ENCODE assay signal across 10 cellular contexts in genomic region chr1:11042065-11042464, GRCh38. TPM values are rescaled to one million over a fixed set of nuclear protein-coding genes. Genes with fewer than 3 reads are reported as not detected.
"Had no signal": no experiment of that assay in that cellular context is flagged by ENCODE, and none has a peak within 500 bp of the region (broad histone marks: within the 10 kb centered on the region; RNA-seq: fewer than 3 reads in every experiment).

No MANE protein-coding gene starts in this region.

- H3K4me3 ChIP-seq: GM23248, GM23338, HAP-1 had no signal

- H3K9me3 Mint-ChIP-seq: GM23338, HFFc6 had no signal

- FAIRE-seq: H54 had no signal

- H3K27ac Mint-ChIP-seq: GM23338, HFFc6 had no signal

- H3K27ac ChIP-seq: GM23248 had no signal

- DNase-seq: GM23248, GOT3, H7, HCEC 1CT, HFFc6 had no signal

- H3K4me2 ChIP-seq: GM23338 had no signal

- H3K36me3 ChIP-seq: HAP-1 had no signal

- H3K9me3 ChIP-seq: HAP-1 had no signal

- ATAC-seq: GM23338, HCT116 had no signal

- H3K9ac ChIP-seq: GM23248 had no signal

- H2AFZ ChIP-seq: GM23248, GM23338 had no signal

- H3K4me1 ChIP-seq: HAP-1 had no signal

- H3K4me3 Mint-ChIP-seq: GM23338, HFFc6 had no signal

RNA-seq across cellular contexts. Expression of gene MASP2, which starts 5.0 kb away (rescaled TPM):
- total RNA-seq: GM23248, H4 had no signal
